ENCODE assay signal across 8 cellular contexts in genomic region chr20:17967595-17968365, GRCh38. TPM values are rescaled to one million over a fixed set of nuclear protein-coding genes. Genes with fewer than 3 reads are reported as not detected.
A peak's percentile ranks its signal among the peaks of the same experiment; 100 is the strongest.
DNase-seq lines count a peak whose midpoint lies in the region; ATAC-seq, FAIRE-seq and TF ChIP-seq lines count a peak whose summit lies in the region.

No MANE protein-coding gene starts in this region.

- H3K4me3 Mint-ChIP-seq in T-cell (peak overlapping the region; percentile 91 to 96 (median 95)), endothelial cell (ENCODE audit: unreplicated experiment) (peak overlapping the region; percentile 86), naive B cell (peak overlapping the region; percentile 92 to 97 (median 96))

- H3K4me1 Mint-ChIP-seq in T-cell (peaks cover 77 to 87% (median 79%) of the 10 kb centered on the region in 3 donors), endothelial cell (ENCODE audit: unreplicated experiment) (peaks cover 57% of the 10 kb centered on the region), naive B cell (peaks cover 56 to 78% (median 66%) of the 10 kb centered on the region in 3 donors)

- H3K27ac Mint-ChIP-seq in T-cell: peak overlapping the region; percentile 76 to 82
- peak overlapping the region; percentile 80 for H3K27ac Mint-ChIP-seq in endothelial cell (ENCODE audit: unreplicated experiment)
- H3K27ac Mint-ChIP-seq in naive B cell: peak overlapping the region; percentile 96 to 99 (median 98)

- H3K9me3 Mint-ChIP-seq in T-cell (no peaks in the 10 kb centered on the region), endothelial cell (ENCODE audit: unreplicated experiment) (no peaks in the 10 kb centered on the region), naive B cell (no peaks in the 10 kb centered on the region)

- DNase-seq in activated CD4-positive, alpha-beta T cell treated with anti-CD3 and anti-CD28 coated beads for 48 hours: peak; percentile 49
- no peak for DNase-seq in activated CD4-positive, alpha-beta T cell treated with anti-CD3 and anti-CD28 coated beads for 1 hour
- DNase-seq in T-cell (peak in 3 of 34 experiments; percentile 3 to 4 (median 3)), endothelial cell (ENCODE audit: low spot score) (no peak), naive B cell (no peak), H54 (ENCODE audit: insufficient read length, low spot score) (no peak), NCI-H1436 (lab: John Stamatoyannopoulos, UW) (no peak)

- no peak for TF ChIP-seq CTCF in endothelial cell (IDR thresholded peaks at IDR 0.05; ENCODE audit: unreplicated experiment)

- peak; percentile 1 for ATAC-seq in HG03175 (IDR thresholded peaks at IDR 0.05; ENCODE audit: unreplicated experiment)
- no peak for ATAC-seq in T-cell (replicated peaks in 1 of 4)
- no peak for ATAC-seq in naive B cell (ENCODE audit: low read depth in 2 of 2)

- no peaks in the 10 kb centered on the region for H3K27me3 Mint-ChIP-seq in T-cell
- peaks cover 5% of the 10 kb centered on the region for H3K27me3 Mint-ChIP-seq in endothelial cell (ENCODE audit: unreplicated experiment)
- H3K27me3 Mint-ChIP-seq in naive B cell: no peaks in the 10 kb centered on the region

- H3K36me3 Mint-ChIP-seq in T-cell (peaks cover 10% of the 10 kb centered on the region), endothelial cell (ENCODE audit: low read depth, unreplicated experiment) (peaks cover 5% of the 10 kb centered on the region), naive B cell (peaks cover 0 to 6% of the 10 kb centered on the region in 2 donors)

- POLR2A ChIA-PET in T-cell (lab: Charles Lee): interaction anchor here in 1 of 2 donors (0.6 to 1.0 kb wide), 4 partner anchors 9 to 499 kb away, joined by 3 to 7 read pairs (median 4); partner anchors contain the start of genes DSTN and DZANK1

- FAIRE-seq in H54 (lab: Jason Lieb, UNC): no peak

- no peak for TF ChIP-seq POLR2A in H54 (IDR thresholded peaks at IDR 0.05; ENCODE audit: low read depth, low read length)

- CTCF ChIA-PET in T-cell (lab: Charles Lee): interaction anchor here (0.5 to 1.5 kb wide), 18 partner anchors 9 to 540 kb away, joined by 3 to 15 read pairs (median 4); partner anchors contain the start of genes DSTN (in 1 of the 2), RRBP1 (in 1 of the 2) and SEC23B (in 1 of the 2)

RNA-seq across cellular contexts. Expression of gene SNX5, which starts 0.8 kb away (rescaled TPM):
- total RNA-seq in T-cell: 10 to 100 TPM; 53.6 to 68.9 (median 56.7) TPM
- 61.7 TPM for total RNA-seq in endothelial cell (ENCODE audit: unreplicated experiment)
- polyA plus RNA-seq in naive B cell (ENCODE audit: low read depth in 6 of 6): 100 to 1,000 TPM; 102 to 151 (median 122) TPM

RNA-seq across cellular contexts. Expression of gene MGME1, which starts 1.0 kb away (rescaled TPM):
- total RNA-seq in T-cell: 10 to 100 TPM in 3 of 5 donors, 1 to 10 TPM in 2; 7.3 to 15.0 (median 12.8) TPM
- 17.5 TPM for total RNA-seq in endothelial cell (ENCODE audit: unreplicated experiment)
- polyA plus RNA-seq in naive B cell (ENCODE audit: low read depth in 6 of 6): 10 to 100 TPM; 16.3 to 99.1 (median 43.2) TPM
